8 cellular contexts compared by ENCODE assay signal in genomic region chr7:11343818-11344413, GRCh38.
DNase-seq lines count a peak whose midpoint lies in the region; ATAC-seq and TF ChIP-seq lines count a peak whose summit lies in the region.

No MANE protein-coding gene starts in this region.

- no peaks in the 10 kb centered on the region for H3K36me3 Mint-ChIP-seq in nephron (ENCODE audit: low read depth)

- peaks cover 0 to 7% (median 0%) of the 10 kb centered on the region in 9 donors for H3K4me1 ChIP-seq in heart right ventricle
- H3K4me1 ChIP-seq in NT2/D1 (ENCODE audit: insufficient read depth, insufficient read length): no peaks in the 10 kb centered on the region

- peak overlapping the region in 2 of 3 experiments; percentile 6 to 34 for H3K4me3 Mint-ChIP-seq in nephron

- intact Hi-C loops in heart right ventricle (cut with DNase I): loop anchor here in 1 of 10 donors (10.0 kb wide), 1 partner anchor 409 kb away; no protein-coding TSS in a partner anchor
- intact Hi-C loops in left ventricle myocardium superior (cut with micrococcal nuclease): no loop called here

- no peak for DNase-seq in heart right ventricle
- DNase-seq in left ventricle myocardium superior: no peak
- peak; percentile 44 for DNase-seq in NT2/D1 (ENCODE audit: low read depth, low spot score)
- DNase-seq in dermis blood vessel endothelial cell: peak; percentile 62
- DNase-seq in stimulated activated CD4-positive, alpha-beta T cell treated with anti-CD3 and anti-CD28 coated beads, Interleukin-2, amount 100 ng/mL, for 24 hours: no peak

- 15 to 17% methylated on average over 10 of the region's 10 CpGs for WGBS in heart right ventricle, 2 donors

- peaks cover 2% of the 10 kb centered on the region for H3K9me3 Mint-ChIP-seq in nephron

- TF ChIP-seq CTCF in heart right ventricle (IDR thresholded peaks at IDR 0.05): peak; percentile 48 to 81 (median 76)
- peak; percentile 71 to 78 (median 77) for TF ChIP-seq CTCF in nephron (IDR thresholded peaks at IDR 0.05; ENCODE audit: unreplicated experiment in 3 of 3)

- no peaks in the 10 kb centered on the region for H3K9me3 ChIP-seq in heart right ventricle
- H3K9me3 ChIP-seq in NT2/D1 (ENCODE audit: insufficient read depth, low read length): no peaks in the 10 kb centered on the region

- H3K36me3 ChIP-seq in heart right ventricle (no peaks in the 10 kb centered on the region), NT2/D1 (ENCODE audit: insufficient read depth, insufficient read length, low read length) (no peaks in the 10 kb centered on the region)

- no peak overlapping the region for H3K27ac Mint-ChIP-seq in nephron

- ATAC-seq in heart right ventricle: no peak
- ATAC-seq in left ventricle myocardium superior: no peak
- peak; percentile 46 for ATAC-seq in HG03520 (IDR thresholded peaks at IDR 0.05; ENCODE audit: unreplicated experiment)
- no peak for ATAC-seq in GM18909 (IDR thresholded peaks at IDR 0.05; ENCODE audit: poor library complexity, unreplicated experiment)

- H3K27me3 Mint-ChIP-seq in nephron (ENCODE audit: low read depth): no peaks in the 10 kb centered on the region

- H3K9ac ChIP-seq in NT2/D1 (ENCODE audit: insufficient read length, low read depth): no peak overlapping the region

- peaks cover 11% of the 10 kb centered on the region for H3K4me1 Mint-ChIP-seq in nephron

- no peak overlapping the region for H3K27ac ChIP-seq in heart right ventricle

- H3K4me3 ChIP-seq in heart right ventricle (no peak overlapping the region), NT2/D1 (ENCODE audit: insufficient read length, low read depth) (no peak overlapping the region)

- H3K27me3 ChIP-seq in heart right ventricle (no peaks in the 10 kb centered on the region), NT2/D1 (ENCODE audit: insufficient read depth, insufficient read length) (no peaks in the 10 kb centered on the region)

Comparison
In these comparisons a context has a peak if more than half of its experiments do, and no peak if none do; other contexts are left out.
1. DNase-seq: peak in NT2/D1 (single experiment) and dermis blood vessel endothelial cell (single experiment); none in heart right ventricle (0 of 2), left ventricle myocardium superior (single experiment) and stimulated activated CD4-positive, alpha-beta T cell treated with anti-CD3 and anti-CD28 coated beads, Interleukin-2, amount 100 ng/mL, for 24 hours (0 of 2).